Comparison of ENCODE assay signal across 18 cellular contexts in the genomic region with DNA sequence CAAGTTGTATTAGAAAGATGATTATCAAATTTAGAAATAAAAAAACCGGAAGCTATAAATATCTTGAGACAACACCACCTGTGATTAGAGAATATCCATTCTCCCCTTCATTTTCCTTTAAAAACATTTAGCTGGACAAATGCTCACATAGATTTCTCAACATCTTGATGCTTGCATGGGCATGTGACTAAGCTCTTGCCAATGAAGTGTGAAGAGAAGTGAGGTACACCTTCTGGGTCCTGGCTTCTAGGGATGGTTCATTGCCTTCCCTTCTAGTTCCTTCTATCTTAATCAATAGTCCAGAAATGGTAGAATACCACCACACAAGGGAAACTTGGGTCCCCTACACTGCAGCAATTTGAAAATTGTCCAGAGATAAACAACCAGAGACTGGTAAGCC.
"Had no signal": no experiment of that assay in that cellular context is flagged by ENCODE, and none has a peak within 500 bp of the region (broad histone marks: within the 10 kb centered on the region; RNA-seq: fewer than 3 reads in every experiment).

No MANE protein-coding gene starts in this region.

- ATAC-seq: activated CD8-positive, alpha-beta T cell treated with anti-CD3 and anti-CD28 coated beads for 36 hours; activated naive CD4-positive, alpha-beta T cell treated with anti-CD3 and anti-CD28 coated beads, Interleukin-2, amount 50 U/mL, for 72 hours; heart left ventricle; left ventricle myocardium superior had no signal

- H3K4me1 ChIP-seq: heart left ventricle, parathyroid adenoma, stomach had no signal

- DNase-seq: activated CD4-positive, alpha-beta T cell treated with anti-CD3 and anti-CD28 coated beads for 4 hours; activated CD8-positive, alpha-beta T cell treated with anti-CD3 and anti-CD28 coated beads for 36 hours; anterior cingulate cortex; dorsolateral prefrontal cortex; esophagus squamous epithelium; heart left ventricle; left ventricle myocardium superior; mesendoderm; stimulated activated CD4-positive, alpha-beta T cell treated with anti-CD3 and anti-CD28 coated beads, Interleukin-15, amount 100 ng/mL, for 24 hours; stomach; T-helper 1 cell; WERI-Rb-1 had no signal

- H3K9me3 Mint-ChIP-seq: activated CD8-positive, alpha-beta T cell treated with anti-CD3 and anti-CD28 coated beads for 36 hours; activated naive CD4-positive, alpha-beta T cell treated with anti-CD3 and anti-CD28 coated beads, Interleukin-2, amount 50 U/mL, for 72 hours; activated T-helper 2 cell treated with anti-CD3 and anti-CD28 coated beads, Interferon-gamma antibody, Interleukin-2, Interleukin-4, amounts not matched to agents 10 μg/mL and 5 μg/mL and 100 μg/mL, durations not matched to agents 14 hours and 24 hours and 36 hours had no signal

- H3K27ac ChIP-seq: esophagus squamous epithelium, heart left ventricle, parathyroid adenoma, stomach, thoracic aorta, WERI-Rb-1 had no signal

- H3K4me3 Mint-ChIP-seq: activated CD8-positive, alpha-beta T cell treated with anti-CD3 and anti-CD28 coated beads for 36 hours had no signal

- FAIRE-seq: endometrium, islet of Langerhans had no signal

- H3K9me3 ChIP-seq: esophagus squamous epithelium, heart left ventricle, stomach, thoracic aorta had no signal

- H3K27me3 ChIP-seq: dorsolateral prefrontal cortex, esophagus squamous epithelium, heart left ventricle, stomach had no signal

- H2AFZ ChIP-seq: parathyroid adenoma had no signal

- H3K4me3 ChIP-seq: dorsolateral prefrontal cortex, esophagus squamous epithelium, heart left ventricle, stomach, thoracic aorta had no signal

- H3K27me3 Mint-ChIP-seq: activated CD8-positive, alpha-beta T cell treated with anti-CD3 and anti-CD28 coated beads for 36 hours had no signal

- H3K27ac Mint-ChIP-seq: activated CD8-positive, alpha-beta T cell treated with anti-CD3 and anti-CD28 coated beads for 36 hours; activated T-helper 2 cell treated with anti-CD3 and anti-CD28 coated beads, Interferon-gamma antibody, Interleukin-2, Interleukin-4, amounts not matched to agents 10 μg/mL and 5 μg/mL and 100 μg/mL, durations not matched to agents 14 hours and 24 hours and 36 hours had no signal

- H3K36me3 Mint-ChIP-seq: activated naive CD4-positive, alpha-beta T cell treated with anti-CD3 and anti-CD28 coated beads, Interleukin-2, amount 50 U/mL, for 72 hours had no signal

- H3K9ac ChIP-seq: parathyroid adenoma had no signal
